Comparison of ENCODE assay signal across 23 cellular contexts in genomic region chr20:40681684-40682083, GRCh38. TPM values are rescaled to one million over a fixed set of nuclear protein-coding genes. Genes with fewer than 3 reads are reported as not detected.
"Had no signal": no experiment of that assay in that cellular context is flagged by ENCODE, and none has a peak within 500 bp of the region (broad histone marks: within the 10 kb centered on the region; RNA-seq: fewer than 3 reads in every experiment).

No MANE protein-coding gene starts in this region.

- DNase-seq: activated B cell treated with CpG ODN at 0.5 μM for 24 hours; activated CD4-positive, alpha-beta T cell treated with anti-CD3 and anti-CD28 coated beads for 4 hours; activated CD8-positive, alpha-beta T cell treated with anti-CD3 and anti-CD28 coated beads for 36 hours; activated naive CD4-positive, alpha-beta T cell treated with Interleukin-2 at 50 U/mL for 16 hours; activated naive CD8-positive, alpha-beta T cell treated with anti-CD3 and anti-CD28 coated beads, Interleukin-2, amount 10 ng/mL, durations not matched to agents 7 days and 5 days; activated T-cell treated with anti-CD3 and anti-CD28 coated beads, Interleukin-2, amount 50 U/mL, for 1 hour; colonic mucosa; effector CD4-positive, alpha-beta T cell; immature natural killer cell; kidney glomerular epithelial cell; naive thymus-derived CD8-positive, alpha-beta T cell; SK-N-SH; stimulated activated CD4-positive, alpha-beta T cell treated with anti-CD3 and anti-CD28 coated beads, Interleukin-2, amount 100 ng/mL, for 24 hours; stimulated activated naive CD8-positive, alpha-beta T cell treated with anti-CD3 and anti-CD28 coated beads, Interleukin-15, Interleukin-2, amounts not matched to agents 100 U/mL and 50 U/mL, for 24 hours; transverse colon had no signal

- H3K9me3 Mint-ChIP-seq: activated B cell treated with CpG ODN at 0.5 μM for 24 hours; activated CD8-positive, alpha-beta T cell treated with anti-CD3 and anti-CD28 coated beads for 36 hours; activated naive CD8-positive, alpha-beta T cell treated with anti-CD3 and anti-CD28 coated beads, Interleukin-2, amount 10 ng/mL, durations not matched to agents 7 days and 5 days; activated T-helper 2 cell treated with anti-CD3 and anti-CD28 coated beads, Interferon-gamma antibody, Interleukin-2, Interleukin-4, amounts not matched to agents 10 μg/mL and 5 μg/mL and 100 μg/mL, durations not matched to agents 14 hours and 24 hours and 36 hours; central memory CD8-positive, alpha-beta T cell; T-helper 2 cell treated with Interferon-gamma antibody and Interleukin-4, amounts not matched to agents 5 μg/mL and 100 μg/mL, for 36 hours had no signal

- H3K27ac ChIP-seq: neutrophil had no signal

- H3K9ac ChIP-seq: SK-N-SH had no signal

- FAIRE-seq: frontal cortex, pancreas, TTC549 had no signal

- H3K36me3 Mint-ChIP-seq: activated naive CD8-positive, alpha-beta T cell treated with anti-CD3 and anti-CD28 coated beads, Interleukin-2, amount 10 ng/mL, durations not matched to agents 7 days and 5 days; immature natural killer cell; naive thymus-derived CD8-positive, alpha-beta T cell had no signal

- H3K4me3 Mint-ChIP-seq: activated B cell treated with CpG ODN at 0.5 μM for 24 hours; activated CD8-positive, alpha-beta T cell treated with anti-CD3 and anti-CD28 coated beads for 36 hours; activated naive CD8-positive, alpha-beta T cell treated with anti-CD3 and anti-CD28 coated beads, Interleukin-2, amount 10 ng/mL, durations not matched to agents 7 days and 5 days; central memory CD8-positive, alpha-beta T cell; T-helper 2 cell treated with Interferon-gamma antibody and Interleukin-4, amounts not matched to agents 5 μg/mL and 100 μg/mL, for 36 hours had no signal

- H3K27ac Mint-ChIP-seq: activated B cell treated with CpG ODN at 0.5 μM for 24 hours; activated CD8-positive, alpha-beta T cell treated with anti-CD3 and anti-CD28 coated beads for 36 hours; activated naive CD8-positive, alpha-beta T cell treated with anti-CD3 and anti-CD28 coated beads, Interleukin-2, amount 10 ng/mL, durations not matched to agents 7 days and 5 days; activated T-helper 2 cell treated with anti-CD3 and anti-CD28 coated beads, Interferon-gamma antibody, Interleukin-2, Interleukin-4, amounts not matched to agents 10 μg/mL and 5 μg/mL and 100 μg/mL, durations not matched to agents 14 hours and 24 hours and 36 hours; immature natural killer cell; naive thymus-derived CD8-positive, alpha-beta T cell; T-helper 2 cell treated with Interferon-gamma antibody and Interleukin-4, amounts not matched to agents 5 μg/mL and 100 μg/mL, for 36 hours had no signal

- H3K4me1 Mint-ChIP-seq: activated B cell treated with CpG ODN at 0.5 μM for 24 hours had no signal

- H3K4me2 ChIP-seq: SK-N-SH had no signal

- H3K27me3 ChIP-seq: pancreas had no signal

- H3K36me3 ChIP-seq: colonic mucosa, neutrophil, pancreas, transverse colon had no signal

- ATAC-seq: activated CD8-positive, alpha-beta T cell treated with anti-CD3 and anti-CD28 coated beads for 36 hours; naive thymus-derived CD8-positive, alpha-beta T cell; stimulated activated naive CD8-positive, alpha-beta T cell treated with anti-CD3 and anti-CD28 coated beads, Interleukin-15, Interleukin-2, amounts not matched to agents 100 U/mL and 50 U/mL, for 24 hours had no signal

- H3K9me3 ChIP-seq: colonic mucosa, heart left ventricle, neutrophil, pancreas, SK-N-SH, transverse colon had no signal

- H3K4me1 ChIP-seq: colonic mucosa, pancreas had no signal

- H3K4me3 ChIP-seq: colonic mucosa, transverse colon had no signal

RNA-seq across cellular contexts. Expression of gene MAFB, which starts 7.4 kb away (rescaled TPM):
- total RNA-seq: activated CD8-positive, alpha-beta T cell treated with anti-CD3 and anti-CD28 coated beads for 36 hours had no signal
